15 cellular contexts compared by ENCODE assay signal in the genomic region with DNA sequence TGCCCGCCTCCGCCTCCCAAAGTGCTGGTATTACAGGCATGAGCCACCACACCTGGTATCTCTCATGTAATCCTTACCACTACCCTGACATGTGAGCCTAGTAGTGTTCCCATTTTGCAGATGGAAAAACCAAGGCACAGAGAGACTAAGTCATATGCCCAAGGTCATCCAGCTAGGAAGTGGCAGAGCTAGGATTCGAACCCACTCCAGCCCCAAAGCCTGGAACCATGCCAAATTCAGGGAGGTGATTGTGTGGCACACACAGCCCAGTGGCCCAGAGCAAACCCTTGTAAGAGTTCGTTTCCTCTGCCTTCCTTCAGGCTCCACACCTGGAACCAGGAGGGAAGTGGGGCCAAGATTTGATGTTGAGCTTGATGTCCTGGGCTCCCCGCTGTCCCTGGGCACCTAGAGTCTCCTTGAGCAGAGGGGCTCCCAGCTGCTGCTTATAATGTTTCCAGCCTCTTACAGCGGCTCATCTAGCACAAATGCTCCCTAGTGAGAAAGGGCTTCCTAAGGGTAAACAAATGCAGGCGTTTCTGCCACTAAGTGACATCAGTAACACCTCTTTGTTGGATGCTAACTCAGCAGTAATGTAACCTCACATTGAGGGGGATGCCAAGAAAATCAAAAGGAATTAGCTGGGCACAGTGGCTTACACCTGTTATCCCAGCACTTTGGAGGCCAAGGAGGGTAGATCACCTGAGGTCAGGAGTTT. TPM values are rescaled to one million over a fixed set of nuclear protein-coding genes. Genes with fewer than 3 reads are reported as not detected.
DNase-seq lines count a peak whose midpoint lies in the region; ATAC-seq, FAIRE-seq and TF ChIP-seq lines count a peak whose summit lies in the region.
"Had no signal": no experiment of that assay in that cellular context is flagged by ENCODE, and none has a peak within 500 bp of the region (broad histone marks: within the 10 kb centered on the region; RNA-seq: fewer than 3 reads in every experiment).

No MANE protein-coding gene starts in this region.

- H3K27ac ChIP-seq in A549 (no peak overlapping the region), H1 (ENCODE audit: low read depth, low read length) (no peak overlapping the region)
- H3K27ac ChIP-seq: 22Rv1, BLaER1, HL-60 had no signal

- H3K14ac ChIP-seq in H1 (ENCODE audit: insufficient read length): no peak overlapping the region

- no peak overlapping the region for H2AK5ac ChIP-seq in H1 (ENCODE audit: low read depth, low read length)

- DNase-seq in DMS79 treated with DMSO at 0.1 percent for 48 hours (lab: John Stamatoyannopoulos, UW) (peak; percentile 4), DMS79 (lab: John Stamatoyannopoulos, UW) (no peak), A549 (ENCODE audit: low read depth in 1 of 2, low spot score in 1 of 2) (no peak), NCI-H2171 treated with DMSO at 0.1 percent for 48 hours (lab: John Stamatoyannopoulos, UW) (peak; percentile 63), H1 (ENCODE audit: low read depth in 1 of 2, low spot score in 2 of 2) (no peak), NOMO-1 treated with DMSO at 0.1 percent for 48 hours (lab: John Stamatoyannopoulos, UW; ENCODE audit: unreplicated experiment) (no peak)
- no peak for DNase-seq in stimulated activated CD4-positive, alpha-beta T cell treated with anti-CD3 and anti-CD28 coated beads, Interleukin-1b, Interleukin-23, amount 100 ng/mL, for 48 hours
- DNase-seq: AML-193; Caco-2; CD8-positive, alpha-beta memory T cell had no signal

- H3K18ac ChIP-seq in H1 (ENCODE audit: extremely low read depth, low read length): no peak overlapping the region; the same call in 1 of the 2 replicates

- H3K4me2 ChIP-seq in A549: no peak overlapping the region
- no peak overlapping the region for H3K4me2 ChIP-seq in H1 (ENCODE audit: insufficient read depth in 1 of 2, low read depth in 2 of 2, low read length in 2 of 2)
- H3K4me2 ChIP-seq: BLaER1 had no signal

- peaks cover 3 to 6% (median 5%) of the 10 kb centered on the region in 4 experiments; a peak in 2 of 8 replicates for H3K36me3 ChIP-seq in H1 (ENCODE audit: control insufficient read depth in 2 of 4, insufficient read depth in 4 of 4, low read length in 3 of 4)
- H3K36me3 ChIP-seq: BLaER1 had no signal

- H2BK120ac ChIP-seq in H1 (replicated peaks; ENCODE audit: low read depth, low read length): no peak overlapping the region

- H4K5ac ChIP-seq in H1 (ENCODE audit: insufficient read length, low read depth, low read length): no peak overlapping the region

- no peak for TF ChIP-seq RAD21 in A549 (conservative IDR thresholded peaks at IDR 0.05 in 1 of 2, IDR thresholded peaks at IDR 0.05 in 1 of 2)
- no peak for TF ChIP-seq RAD21 in H1 (IDR thresholded peaks at IDR 0.05 in 1 of 2, conservative IDR thresholded peaks at IDR 0.05 in 1 of 2; ENCODE audit: low read depth in 2 of 2, low read length in 2 of 2)

- CTCF ChIA-PET in A549 (lab: Yijun Ruan, JAX) (interaction anchor here (0.6 to 32.8 kb wide), 11 partner anchors 9 to 298 kb away, joined by 3 to 851 read pairs (median 7); no protein-coding TSS in a partner anchor), H1 (lab: Charles Lee; ENCODE audit: partially characterized antibody) (interaction anchor here (0.6 to 10.4 kb wide), 15 partner anchors 11 to 307 kb away, joined by 3 to 95 read pairs (median 3); no protein-coding TSS in a partner anchor)

- H2BK15ac ChIP-seq in H1 (ENCODE audit: low read length): no peak overlapping the region

- H3K23ac ChIP-seq in H1 (ENCODE audit: insufficient read length): no peak overlapping the region

- no peak overlapping the region for H3K4ac ChIP-seq in H1 (replicated peaks; ENCODE audit: insufficient read length, low read depth, low read length)

- H3K4me3 ChIP-seq in A549 (no peak overlapping the region), H1 (ENCODE audit: extremely low read depth in 1 of 4, insufficient read depth in 2 of 4, low read depth in 3 of 4, low read length in 4 of 4) (no peak overlapping the region)
- H3K4me3 ChIP-seq: BLaER1 had no signal

- H3K27me3 ChIP-seq in H1 (replicated peaks in 1 of 4; ENCODE audit: control insufficient read depth in 3 of 4, extremely low read depth in 1 of 4, insufficient read depth in 3 of 4, low read length in 3 of 4): no peaks in the 10 kb centered on the region; a peak in 1 of 7 replicates

- no peak overlapping the region for H2BK5ac ChIP-seq in H1 (ENCODE audit: low read depth, low read length)

- no peak for TF ChIP-seq POLR2A in A549 (IDR thresholded peaks at IDR 0.05; ENCODE audit: low read length)
- TF ChIP-seq POLR2A in H1 (IDR thresholded peaks at IDR 0.05; ENCODE audit: control extremely low read depth in 1 of 2, low read depth in 2 of 2, low read length in 2 of 2): no peak

- peaks cover 11% of the 10 kb centered on the region; the same call in 1 of the 2 replicates for H3K23me2 ChIP-seq in H1 (ENCODE audit: low read depth, low read length)

- peaks cover 0 to 2% of the 10 kb centered on the region in 2 experiments for H4K20me1 ChIP-seq in H1 (replicated peaks in 1 of 2; ENCODE audit: control insufficient read depth in 1 of 2, insufficient read depth in 2 of 2, low read length in 2 of 2)

- 0 out of 2 replicates have a peak overlapping the region, but pooled peaks have one; percentile 27 for H2BK12ac ChIP-seq in H1 (ENCODE audit: low read depth, low read length)

- H4K8ac ChIP-seq in H1 (ENCODE audit: extremely low read depth, insufficient read depth, low read length): no peak overlapping the region

- no peak overlapping the region for H2BK20ac ChIP-seq in H1 (ENCODE audit: low read length)

- no peak for TF ChIP-seq EP300 in A549 (IDR thresholded peaks at IDR 0.05)
- TF ChIP-seq EP300 in H1 (IDR thresholded peaks at IDR 0.05; ENCODE audit: borderline replicate concordance in 1 of 2, low read depth in 2 of 2, low read length in 2 of 2): no peak

- peaks cover 0 to 7% of the 10 kb centered on the region in 2 experiments; a peak in 1 of 4 replicates for H3K79me2 ChIP-seq in H1 (ENCODE audit: control insufficient read depth in 1 of 2, insufficient read depth in 2 of 2, low read length in 2 of 2)

- WGBS in A549 (ENCODE audit: missing lambda C conversion rate): 77% methylated on average over 7 of the region's 7 CpGs
- WGBS in H1 (ENCODE audit: extremely low coverage in 1 of 2, insufficient coverage in 1 of 2, insufficient read length in 1 of 2, insufficient replicate concordance in 2 of 2, low coverage in 1 of 2, low lambda C conversion rate in 2 of 2, missing lambda C conversion rate in 1 of 2), 2 experiments: 81% methylated on average over 7 of the region's 7 CpGs; no CpG with 5 or more reads in 1 of the 2 experiments

- H2AFZ ChIP-seq in H1 (ENCODE audit: low read length): no peak overlapping the region

- FAIRE-seq in A549 (lab: Jason Lieb, UNC) (no peak), H1 (lab: Jason Lieb, UNC) (no peak)
- FAIRE-seq: H54 had no signal

- ATAC-seq in A549: no peak
- ATAC-seq: HCT116 had no signal

- H3K9me3 ChIP-seq in A549: no peaks in the 10 kb centered on the region
- H3K9me3 ChIP-seq in H1 (ENCODE audit: insufficient read depth in 2 of 2, low read depth in 1 of 2, low read length in 1 of 2): no peaks in the 10 kb centered on the region
- H3K9me3 ChIP-seq: BLaER1, Caco-2 had no signal

- TF ChIP-seq CTCF in A549 (IDR thresholded peaks at IDR 0.05) (no peak), H1 (IDR thresholded peaks at IDR 0.05; ENCODE audit: control extremely low read depth in 1 of 3, insufficient read depth in 1 of 3, low read depth in 1 of 3, low read length in 3 of 3) (no peak)

- H4K91ac ChIP-seq in H1 (replicated peaks; ENCODE audit: insufficient read length, low read length): no peak overlapping the region

- no peaks in the 10 kb centered on the region for H3K79me1 ChIP-seq in H1 (ENCODE audit: low read depth, low read length)

- H3K9ac ChIP-seq in H1 (replicated peaks in 1 of 4; ENCODE audit: extremely low read depth in 1 of 4, low read depth in 3 of 4, low read length in 3 of 4): no peak overlapping the region
- H3K9ac ChIP-seq: BLaER1 had no signal

- no peak overlapping the region for H3K56ac ChIP-seq in H1 (replicated peaks; ENCODE audit: insufficient read length, low read depth, low read length)

- peaks cover 5% of the 10 kb centered on the region; the same call in 2 of the 3 replicates for H3K4me1 ChIP-seq in A549
- peaks cover 0 to 6% (median 3%) of the 10 kb centered on the region in 4 experiments; a peak in 5 of 7 replicates for H3K4me1 ChIP-seq in H1 (replicated peaks in 1 of 4; ENCODE audit: control insufficient read depth in 3 of 4, insufficient read depth in 4 of 4, low read length in 3 of 4)
- H3K4me1 ChIP-seq: Caco-2 had no signal

- POLR2A ChIA-PET in A549 (lab: Yijun Ruan, JAX) (no interaction called here), H1 (lab: Charles Lee; ENCODE audit: partially characterized antibody) (interaction anchor here (0.8 to 27.2 kb wide), 7 partner anchors 8 to 241 kb away, joined by 3 to 607 read pairs (median 4); partner anchors contain the start of gene MFGE8)

RNA-seq across cellular contexts. Expression of gene HAPLN3, which starts 3.6 kb away (rescaled TPM):
- polyA plus RNA-seq in A549 (2011; rRNA removed): 7.5 and 8.5 TPM in 2 replicates
- 45.3 and 47.5 TPM in 2 replicates for polyA plus RNA-seq in A549 (2012; cell fraction: cytosol; rRNA removed)
- polyA plus RNA-seq in A549 (2012; cell fraction: nucleus; rRNA removed): 188 and 231 TPM in 2 replicates
- 39.7 to 54.3 TPM (median 45.3 TPM) in 3 replicates for polyA plus RNA-seq in A549 (2017; fragmentation: RNase III; extraction: RNeasy Plus Mini Kit Qiagen cat#74134 plus additional on column Dnase treatment)
- polyA minus RNA-seq in A549 (2011; rRNA and poly(A)+ RNA removed): 5.4 and 5.8 TPM in 2 replicates
- total RNA-seq in H1 (2021; fragmentation: NEBNext Ultra II Directional; extraction: Animal tissue kit (Norgen Biotek cat#: 25700)): 76.2 and 80.9 TPM in 2 replicates
- polyA plus RNA-seq in H1 (2011; rRNA removed): 79.7 and 115 TPM in 2 replicates
- 102 TPM for polyA plus RNA-seq in H1 (2011; cell fraction: cytosol; rRNA removed)
- 143 TPM for polyA plus RNA-seq in H1 (2011; cell fraction: nucleus; rRNA removed)
- polyA plus RNA-seq in H1 (2012, experiment 1 of 2): 49.1 to 81.6 TPM (median 72.4 TPM) in 4 replicates
- polyA plus RNA-seq in H1 (2012, experiment 2 of 2): 68.3 TPM
- 61.1 TPM for polyA plus RNA-seq in H1 (2013, experiment 1 of 2)
- polyA plus RNA-seq in H1 (2013, experiment 2 of 2): 63.9 TPM
- 17.3 and 31.2 TPM in 2 replicates for polyA minus RNA-seq in H1 (2011; rRNA and poly(A)+ RNA removed)
- polyA minus RNA-seq in H1 (2011; cell fraction: cytosol; rRNA and poly(A)+ RNA removed): 40.7 TPM
- polyA minus RNA-seq in H1 (2011; cell fraction: nucleus; rRNA and poly(A)+ RNA removed): 26.8 TPM

RNA-seq across cellular contexts. Expression of gene MFGE8, which starts 21.5 kb away (rescaled TPM):
- polyA plus RNA-seq in A549 (2011; rRNA removed) (206 and 213 TPM in 2 replicates), A549 (2017; fragmentation: RNase III; extraction: RNeasy Plus Mini Kit Qiagen cat#74134 plus additional on column Dnase treatment) (403 to 506 TPM (median 446 TPM) in 3 replicates), H1 (2011; rRNA removed) (2,117 and 2,643 TPM in 2 replicates)
- 330 and 384 TPM in 2 replicates for polyA plus RNA-seq in A549 (2012; cell fraction: cytosol; rRNA removed)
- polyA plus RNA-seq in A549 (2012; cell fraction: nucleus; rRNA removed): 1,238 and 1,252 TPM in 2 replicates
- polyA minus RNA-seq in A549 (2011; rRNA and poly(A)+ RNA removed): 165 and 194 TPM in 2 replicates
- total RNA-seq in H1 (2021; fragmentation: NEBNext Ultra II Directional; extraction: Animal tissue kit (Norgen Biotek cat#: 25700)): 1,211 and 1,237 TPM in 2 replicates
- polyA plus RNA-seq in H1 (2011; cell fraction: cytosol; rRNA removed): 1,895 TPM
- 4,441 TPM for polyA plus RNA-seq in H1 (2011; cell fraction: nucleus; rRNA removed)
- polyA plus RNA-seq in H1 (2012, experiment 1 of 2): 1,613 to 2,038 TPM (median 1,926 TPM) in 4 replicates
- 1,448 TPM for polyA plus RNA-seq in H1 (2012, experiment 2 of 2)
- 955 TPM for polyA plus RNA-seq in H1 (2013, experiment 1 of 2)
- polyA plus RNA-seq in H1 (2013, experiment 2 of 2): 930 TPM
- polyA minus RNA-seq in H1 (2011; rRNA and poly(A)+ RNA removed): 1,165 and 1,269 TPM in 2 replicates
- polyA minus RNA-seq in H1 (2011; cell fraction: cytosol; rRNA and poly(A)+ RNA removed): 1,023 TPM
- 1,091 TPM for polyA minus RNA-seq in H1 (2011; cell fraction: nucleus; rRNA and poly(A)+ RNA removed)

Comparison
In these comparisons a context has a peak if more than half of its experiments do, and no peak if none do; other contexts are left out.
1. DNase-seq: peak in DMS79 treated with DMSO at 0.1 percent for 48 hours (single experiment) and NCI-H2171 treated with DMSO at 0.1 percent for 48 hours (single experiment); none in DMS79 (single experiment), A549 (0 of 2), H1 (0 of 2), NOMO-1 treated with DMSO at 0.1 percent for 48 hours (single experiment) and stimulated activated CD4-positive, alpha-beta T cell treated with anti-CD3 and anti-CD28 coated beads, Interleukin-1b, Interleukin-23, amount 100 ng/mL, for 48 hours (single experiment).